8 cellular contexts compared by ENCODE assay signal in genomic region chr1:41810446-41810845, GRCh38.
DNase-seq lines count a peak whose midpoint lies in the region; ATAC-seq and TF ChIP-seq lines count a peak whose summit lies in the region.

No MANE protein-coding gene starts in this region.

- intact Hi-C loops in IMR-90 (cut with micrococcal nuclease), result loop anchor here (10.0 kb wide), 1 partner anchor 334 kb away; no protein-coding TSS in a partner anchor

- H3K27ac ChIP-seq in IMR-90 (ENCODE audit: insufficient read depth, low read length), result no peak overlapping the region

- no peak overlapping the region for H2BK120ac ChIP-seq in IMR-90 (ENCODE audit: low read depth, low read length)

- no peak overlapping the region for H3K18ac ChIP-seq in IMR-90 (ENCODE audit: low read depth, low read length)

- H2BK5ac ChIP-seq in IMR-90 (ENCODE audit: low read depth, low read length, poor library complexity, severe bottlenecking), result no peak overlapping the region

- ATAC-seq in IMR-90 (ENCODE audit: low read depth) (peak; percentile 69), GM18861 (IDR thresholded peaks at IDR 0.05; ENCODE audit: unreplicated experiment) (no peak)

- no peak overlapping the region for H2AK5ac ChIP-seq in IMR-90 (ENCODE audit: low read depth, low read length)

- no peak overlapping the region for H2BK20ac ChIP-seq in IMR-90 (ENCODE audit: low read depth, low read length)

- no peak overlapping the region for H4K5ac ChIP-seq in IMR-90 (ENCODE audit: low read depth, low read length)

- TF ChIP-seq CTCF in IMR-90 (conservative IDR thresholded peaks at IDR 0.05; ENCODE audit: low read depth, low read length), result no peak

- in situ Hi-C loops in IMR-90 (cut with MboI; ENCODE audit: low sequenced_read_pairs), result no loop called here

- no peak overlapping the region for H3K4ac ChIP-seq in IMR-90 (ENCODE audit: low read depth, low read length)

- POLR2A ChIA-PET in IMR-90 (lab: Charles Lee; ENCODE audit: unreplicated experiment), result no interaction called here

- no TSS peak for BruUV-seq in IMR-90 (replicated peaks; lab: Mats Ljungman, UMichigan)

- peaks cover 17% of the 10 kb centered on the region for H3K9me1 ChIP-seq in IMR-90 (ENCODE audit: insufficient read depth, low read length)

- H3K27me3 ChIP-seq in IMR-90 (ENCODE audit: control insufficient read depth, insufficient read depth, low read length), result no peaks in the 10 kb centered on the region

- dilution Hi-C loops in IMR-90 (cut with HindIII; ENCODE audit: low sequenced_read_pairs, unreplicated experiment), result no loop called here

- no peak overlapping the region for H4K8ac ChIP-seq in IMR-90 (ENCODE audit: low read depth in 2 of 2, low read length in 2 of 2)

- no peak overlapping the region for H4K91ac ChIP-seq in IMR-90 (ENCODE audit: insufficient read depth, low read depth, low read length)

- H2BK15ac ChIP-seq in IMR-90 (ENCODE audit: low read depth, low read length), result no peak overlapping the region

- CTCF ChIA-PET in IMR-90 (lab: Yijun Ruan, JAX), result interaction anchor here (0.6 kb wide), 1 partner anchor 834 kb away, joined by 4 read pairs; no protein-coding TSS in a partner anchor

- H3K4me3 ChIP-seq in IMR-90 (ENCODE audit: insufficient read depth, low read depth, low read length), result no peak overlapping the region

- no peak overlapping the region for H3K4me2 ChIP-seq in IMR-90 (ENCODE audit: low read depth, low read length)

- no peaks in the 10 kb centered on the region for H3K79me1 ChIP-seq in IMR-90 (ENCODE audit: low read depth in 1 of 2, low read length in 2 of 2)

- H4K20me1 ChIP-seq in IMR-90 (ENCODE audit: insufficient read depth, low read length), result peaks cover 5% of the 10 kb centered on the region

- DNase-seq in AML-193 (lab: John Stamatoyannopoulos, UW), result peak; percentile 32 to 45
- peak; percentile 63 for DNase-seq in IMR-90
- peak; percentile 54 to 61 for DNase-seq in activated CD4-positive, alpha-beta T cell treated with anti-CD3 and anti-CD28 coated beads, Interleukin-2, amount 50 U/mL, for 48 hours
- peak; percentile 15 for DNase-seq in hepatic stellate cell (ENCODE audit: low spot score)
- no peak for DNase-seq in SHP77 (lab: John Stamatoyannopoulos, UW)
- no peak for DNase-seq in 8988T
- no peak for DNase-seq in COLO668 (lab: John Stamatoyannopoulos, UW; ENCODE audit: unreplicated experiment)

- H3K14ac ChIP-seq in IMR-90 (replicated peaks; ENCODE audit: low read depth, low read length), result no peak overlapping the region

- H3K4me1 ChIP-seq in IMR-90 (ENCODE audit: control insufficient read depth, insufficient read depth, low read length), result peaks cover 10% of the 10 kb centered on the region

- TF ChIP-seq RAD21 in IMR-90 (IDR thresholded peaks at IDR 0.05; ENCODE audit: low read length), result peak; percentile 16

- no peaks in the 10 kb centered on the region for H3K9me3 ChIP-seq in IMR-90 (ENCODE audit: control insufficient read depth, insufficient read depth, low read length)

- no peak overlapping the region for H3K9ac ChIP-seq in IMR-90 (ENCODE audit: low read depth, low read length)

- H3K23ac ChIP-seq in IMR-90 (ENCODE audit: low read depth, low read length), result no peak overlapping the region

- no peak overlapping the region for H2AK9ac ChIP-seq in IMR-90 (replicated peaks; ENCODE audit: low read depth, low read length, poor library complexity)

- no peak for TF ChIP-seq POLR2A in IMR-90 (IDR thresholded peaks at IDR 0.05; ENCODE audit: low read depth, low read length)

- H2AFZ ChIP-seq in IMR-90 (replicated peaks; ENCODE audit: low read length, poor library complexity), result no peak overlapping the region

- H3K56ac ChIP-seq in IMR-90 (ENCODE audit: extremely low read depth, insufficient read depth, low read length), result no peak overlapping the region

- no peaks in the 10 kb centered on the region for H3K36me3 ChIP-seq in IMR-90 (ENCODE audit: control insufficient read depth, insufficient read depth, low read length)

TF ChIP-seq in IMR-90, 13 proteins besides CTCF, POLR2A, EP300 and RAD21:
- TF ChIP-seq MAZ (IDR thresholded peaks at IDR 0.05; ENCODE audit: borderline replicate concordance, low read depth, low read length), result no peak
- peak; percentile 89 for TF ChIP-seq RCOR1 (IDR thresholded peaks at IDR 0.05; ENCODE audit: insufficient replicate concordance, low read length)
- TF ChIP-seq MXI1 (IDR thresholded peaks at IDR 0.05; ENCODE audit: borderline replicate concordance, low read depth, low read length), result peak; percentile 75; the same call in 1 of the 2 replicates
- no peak for TF ChIP-seq USF2 (IDR thresholded peaks at IDR 0.05; ENCODE audit: low read depth, low read length)

Comparison
In these comparisons a context has a peak if more than half of its experiments do, and no peak if none do; other contexts are left out.
1. DNase-seq: peak in AML-193 (2 of 2), IMR-90 (single experiment), activated CD4-positive, alpha-beta T cell treated with anti-CD3 and anti-CD28 coated beads, Interleukin-2, amount 50 U/mL, for 48 hours (2 of 2) and hepatic stellate cell (single experiment); none in SHP77 (0 of 2), 8988T (single experiment) and COLO668 (single experiment).